Comparison of ENCODE assay signal across 8 cellular contexts in genomic region chr15:23038741-23039150, GRCh38. TPM values are rescaled to one million over a fixed set of nuclear protein-coding genes. Genes with fewer than 3 reads are reported as not detected.
DNase-seq lines count a peak whose midpoint lies in the region; ATAC-seq and TF ChIP-seq lines count a peak whose summit lies in the region.

No MANE protein-coding gene starts in this region.

- H3K36me3 Mint-ChIP-seq in CD4-positive, alpha-beta T cell (ENCODE audit: low read depth): peaks cover 35% of the 10 kb centered on the region

- no peak for TF ChIP-seq CTCF in CD4-positive, alpha-beta T cell (IDR thresholded peaks at IDR 0.05)
- no peak for TF ChIP-seq CTCF in GM10248 (IDR thresholded peaks at IDR 0.05; ENCODE audit: control extremely low read depth, extremely low read depth, low read depth, missing control alignments)

- no peaks in the 10 kb centered on the region for H3K9me3 Mint-ChIP-seq in CD4-positive, alpha-beta T cell

- H3K27ac ChIP-seq in CD4-positive, alpha-beta T cell (ENCODE audit: low read depth, low read length): no peak overlapping the region
- peak overlapping the region; percentile 58 for H3K27ac ChIP-seq in duodenal mucosa (ENCODE audit: low read depth, low read length)

- POLR2A ChIA-PET in CD4-positive, alpha-beta T cell (lab: Charles Lee): interaction anchor here (1.0 to 2.6 kb wide), 5 partner anchors 9 to 200 kb away, joined by 3 to 15 read pairs (median 14); partner anchors contain the start of genes CYFIP1 and NIPA2
- POLR2A ChIA-PET in GM10248 (lab: Yijun Ruan, JAX): interaction anchor here (1.0 kb wide), 1 partner anchor 199 kb away, joined by 4 read pairs; no protein-coding TSS in a partner anchor

- DNase-seq in CD4-positive, alpha-beta T cell: no peak
- DNase-seq in OCI-M1 (lab: John Stamatoyannopoulos, UW) (peak; percentile 50), GM10248 (ENCODE audit: extremely low spot score) (no peak), NCI-H187 (lab: John Stamatoyannopoulos, UW) (no peak)

- peak overlapping the region; percentile 100 for H3K4me3 Mint-ChIP-seq in CD4-positive, alpha-beta T cell

- H3K4me3 ChIP-seq in duodenal mucosa (ENCODE audit: low read depth in 1 of 2, low read length in 2 of 2): peak overlapping the region; percentile 79 to 88
- peak overlapping the region; percentile 87 for H3K4me3 ChIP-seq in mucosa of stomach (ENCODE audit: low read length)

- H3K27ac Mint-ChIP-seq in CD4-positive, alpha-beta T cell: peak overlapping the region; percentile 91

- peaks cover 31% of the 10 kb centered on the region for H3K4me1 Mint-ChIP-seq in CD4-positive, alpha-beta T cell (ENCODE audit: low read depth)

- no peaks in the 10 kb centered on the region for H3K27me3 ChIP-seq in CD4-positive, alpha-beta T cell (ENCODE audit: control insufficient read depth, insufficient read depth, low read length)
- no peaks in the 10 kb centered on the region for H3K27me3 ChIP-seq in duodenal mucosa (ENCODE audit: control insufficient read depth in 1 of 2, insufficient read depth in 2 of 2, low read length in 2 of 2)
- no peaks in the 10 kb centered on the region for H3K27me3 ChIP-seq in mucosa of stomach (ENCODE audit: control insufficient read depth, insufficient read depth, low read length)

- peaks cover 0 to 15% of the 10 kb centered on the region in 2 donors for H3K36me3 ChIP-seq in duodenal mucosa (ENCODE audit: control insufficient read depth in 1 of 2, insufficient read depth in 2 of 2, low read length in 2 of 2)
- H3K36me3 ChIP-seq in mucosa of stomach (ENCODE audit: control insufficient read depth, insufficient read depth, low read length): peaks cover 3% of the 10 kb centered on the region

- H3K9ac ChIP-seq in duodenal mucosa (ENCODE audit: low read depth in 1 of 2, low read length in 2 of 2): peak overlapping the region; percentile 80 to 82
- H3K9ac ChIP-seq in mucosa of stomach (ENCODE audit: low read length): peak overlapping the region; percentile 68

- peaks cover 7 to 15% of the 10 kb centered on the region in 2 donors for H3K4me1 ChIP-seq in duodenal mucosa (ENCODE audit: control insufficient read depth in 1 of 2, insufficient read depth in 2 of 2, low read length in 2 of 2)
- peaks cover 6% of the 10 kb centered on the region for H3K4me1 ChIP-seq in mucosa of stomach (ENCODE audit: control insufficient read depth, insufficient read depth, low read length)

- CTCF ChIA-PET in CD4-positive, alpha-beta T cell (lab: Charles Lee): interaction anchor here (0.9 kb wide), 1 partner anchor 8 kb away, joined by 3 read pairs; no protein-coding TSS in a partner anchor
- CTCF ChIA-PET in GM10248 (lab: Yijun Ruan, JAX): interaction anchor here (2.0 kb wide), 1 partner anchor 10 kb away, joined by 10 read pairs; no protein-coding TSS in a partner anchor

- peak; percentile 4 for ATAC-seq in CD4-positive, alpha-beta T cell (ENCODE audit: poor library complexity)
- ATAC-seq in GM18867 (IDR thresholded peaks at IDR 0.05; ENCODE audit: unreplicated experiment) (peak; percentile 14), HG03103 (IDR thresholded peaks at IDR 0.05; ENCODE audit: low read depth, unreplicated experiment) (peak; percentile 13)

- intact Hi-C loops in CD4-positive, alpha-beta T cell (cut with DNase I, micrococcal nuclease): no loop called here

- H3K27me3 Mint-ChIP-seq in CD4-positive, alpha-beta T cell: no peaks in the 10 kb centered on the region

- H3K9me3 ChIP-seq in CD4-positive, alpha-beta T cell (ENCODE audit: control insufficient read depth, low read length): no peaks in the 10 kb centered on the region
- no peaks in the 10 kb centered on the region for H3K9me3 ChIP-seq in duodenal mucosa (ENCODE audit: control insufficient read depth in 1 of 2, low read length in 2 of 2)
- no peaks in the 10 kb centered on the region for H3K9me3 ChIP-seq in mucosa of stomach (ENCODE audit: control insufficient read depth, low read length)

RNA-seq across cellular contexts. Expression of gene TUBGCP5, which starts 0.6 kb away (rescaled TPM):
- 10 to 100 TPM; 24.2 to 24.5 TPM for total RNA-seq in CD4-positive, alpha-beta T cell

RNA-seq across cellular contexts. Expression of gene CYFIP1, which starts 58.6 kb away (rescaled TPM):
- 1 to 10 TPM; 3.2 to 4.4 TPM for total RNA-seq in CD4-positive, alpha-beta T cell
